8 cellular contexts compared by ENCODE assay signal in the genomic region with DNA sequence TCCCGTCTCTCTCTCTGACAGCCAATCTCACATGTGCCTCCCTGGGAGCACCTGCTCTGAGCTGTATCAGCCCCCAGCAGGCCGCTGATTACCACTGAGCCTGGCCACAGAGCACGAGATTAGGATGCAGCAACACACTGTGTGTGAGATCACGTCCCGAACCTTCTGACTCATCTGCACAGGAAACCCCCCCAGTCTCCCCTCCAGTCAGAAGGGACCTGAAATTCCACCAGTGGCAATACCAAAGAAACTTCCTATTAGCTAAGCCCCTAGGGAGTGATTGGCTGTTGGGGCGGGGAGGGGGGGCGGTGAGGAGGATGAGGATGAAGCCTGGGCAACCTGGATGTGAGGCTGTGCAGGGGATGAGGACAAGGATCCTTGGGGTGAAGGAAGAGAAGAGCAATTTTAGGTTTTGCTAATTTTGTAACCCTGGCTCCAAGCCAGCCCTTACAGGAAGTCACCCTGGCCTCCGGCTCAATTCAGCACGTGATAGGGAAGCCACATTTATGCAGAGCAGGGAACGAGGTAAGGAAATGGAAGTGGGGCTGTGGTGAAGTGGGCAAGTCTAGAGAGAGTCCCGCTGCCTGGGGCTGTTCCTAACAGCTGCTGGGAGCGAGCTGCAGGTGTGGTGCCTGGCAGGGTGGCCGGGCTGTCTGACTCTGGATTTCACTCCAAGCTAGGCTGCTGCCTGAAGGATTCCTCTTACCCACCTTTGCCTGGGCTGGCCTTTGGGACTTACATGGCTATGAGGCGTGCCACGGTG. TPM values are rescaled to one million over a fixed set of nuclear protein-coding genes. Genes with fewer than 3 reads are reported as not detected.
DNase-seq lines count a peak whose midpoint lies in the region; ATAC-seq and TF ChIP-seq lines count a peak whose summit lies in the region.

No MANE protein-coding gene starts in this region.

- peak overlapping the region; percentile 96 to 97 for H3K27ac ChIP-seq in esophagus (ENCODE audit: low read depth in 2 of 2, low read length in 1 of 2)
- peak overlapping the region; percentile 94 for H3K27ac ChIP-seq in suprapubic skin

- H3K4me3 ChIP-seq in esophagus (ENCODE audit: low read depth in 1 of 2, low read length in 2 of 2): peak overlapping the region; percentile 7 to 55
- H3K4me3 ChIP-seq in suprapubic skin: peak overlapping the region; percentile 52

- TF ChIP-seq EP300 in suprapubic skin (IDR thresholded peaks at IDR 0.05): no peak

- ATAC-seq in GM18517 (IDR thresholded peaks at IDR 0.05; ENCODE audit: unreplicated experiment): peak; percentile 94
- ATAC-seq in HG02798 (IDR thresholded peaks at IDR 0.05; ENCODE audit: poor library complexity, unreplicated experiment): peak; percentile 89

- H3K36me3 ChIP-seq in esophagus (ENCODE audit: control insufficient read depth in 2 of 2, insufficient read depth in 2 of 2, low read length in 1 of 2): peaks cover under 1 to 4% of the 10 kb centered on the region in 2 donors
- H3K36me3 ChIP-seq in suprapubic skin: peaks cover 9% of the 10 kb centered on the region

- H3K9me3 ChIP-seq in esophagus (ENCODE audit: control insufficient read depth in 2 of 2, insufficient read depth in 1 of 2, low read depth in 1 of 2, low read length in 1 of 2) (no peaks in the 10 kb centered on the region), suprapubic skin (no peaks in the 10 kb centered on the region)

- DNase-seq in NOMO-1 treated with DMSO at 0.1 percent for 48 hours (lab: John Stamatoyannopoulos, UW; ENCODE audit: unreplicated experiment) (peak; percentile 95), non-pigmented ciliary epithelial cell (ENCODE audit: low read depth) (peak; percentile 74), suprapubic skin (ENCODE audit: low spot score in 2 of 2) (peak; percentile 85 to 94), cerebellar nuclear complex (lab: John Stamatoyannopoulos, UW) (no peak)
- peak; percentile 80 for DNase-seq in activated CD8-positive, alpha-beta memory T cell treated with anti-CD3 and anti-CD28 coated beads, Interleukin-2, amount 50 U/mL, for 24 hours (ENCODE audit: extremely low read depth)

- H3K27me3 ChIP-seq in esophagus (ENCODE audit: control insufficient read depth in 1 of 2, insufficient read depth in 2 of 2, low read length in 2 of 2): no peaks in the 10 kb centered on the region
- no peaks in the 10 kb centered on the region for H3K27me3 ChIP-seq in suprapubic skin

- 20 to 29% methylated on average over 15 of the region's 15 CpGs for WGBS in esophagus, 2 donors
- WGBS in suprapubic skin: 26% methylated on average over 14 of the region's 15 CpGs

- H3K4me1 ChIP-seq in esophagus (ENCODE audit: control insufficient read depth in 2 of 2, insufficient read depth in 2 of 2, low read length in 1 of 2): peaks cover 4 to 23% of the 10 kb centered on the region in 2 donors
- peaks cover 58% of the 10 kb centered on the region for H3K4me1 ChIP-seq in suprapubic skin

- no peak for TF ChIP-seq POLR2A in suprapubic skin (IDR thresholded peaks at IDR 0.05)

- no peak for TF ChIP-seq CTCF in suprapubic skin (IDR thresholded peaks at IDR 0.05)

RNA-seq across cellular contexts. Expression of gene SLC43A3, which starts 1.9 kb away (rescaled TPM):
- polyA plus RNA-seq in esophagus: 10 to 100 TPM; 24.0 to 28.9 TPM
- 10 to 100 TPM; 44.5 to 70.4 (median 60.0) TPM for total RNA-seq in suprapubic skin

RNA-seq across cellular contexts. Expression of gene PRG2, which starts 34.5 kb away (rescaled TPM):
- polyA plus RNA-seq in esophagus: under 1 TPM; 0.45 to 0.60 TPM
- 1 to 10 TPM in 1 of 4 donors, under 1 TPM in 1, not detected in 2; 0.36 to 1.8 TPM for total RNA-seq in suprapubic skin

RNA-seq across cellular contexts. Expression of gene RTN4RL2, which starts 35.3 kb away (rescaled TPM):
- polyA plus RNA-seq in esophagus: under 1 TPM; 0.20 to 0.49 TPM
- total RNA-seq in suprapubic skin: 1 to 10 TPM in 3 of 4 donors, under 1 TPM in 1; 0.64 to 4.8 (median 3.2) TPM

RNA-seq across cellular contexts. Expression of gene PRG3, which starts 44.0 kb away (rescaled TPM):
- not detected for polyA plus RNA-seq in esophagus
- total RNA-seq in suprapubic skin: not detected

Comparison
In these comparisons a context has a peak if more than half of its experiments do, and no peak if none do; other contexts are left out.
1. DNase-seq: peak in NOMO-1 treated with DMSO at 0.1 percent for 48 hours (single experiment), activated CD8-positive, alpha-beta memory T cell treated with anti-CD3 and anti-CD28 coated beads, Interleukin-2, amount 50 U/mL, for 24 hours (single experiment), non-pigmented ciliary epithelial cell (single experiment) and suprapubic skin (2 of 2); none in cerebellar nuclear complex (0 of 2).